1 cellular context compared by ENCODE assay signal in genomic region chr1:154524881-154525280, GRCh38.
TF ChIP-seq lines count a peak whose summit lies in the region.

No MANE protein-coding gene starts in this region.

TF ChIP-seq in endothelial cell of umbilical vein, 7 proteins besides CTCF, POLR2A, EP300 and RAD21 (continued from another document):
- TF ChIP-seq GATA2 (IDR thresholded peaks at IDR 0.05; ENCODE audit: insufficient read depth, insufficient read length, low read depth, low read length) (no peak), MYC (IDR thresholded peaks at IDR 0.05; ENCODE audit: low read depth, low read length) (no peak), POLR2AphosphoS5 (IDR thresholded peaks at IDR 0.05; ENCODE audit: insufficient read depth, low read depth, low read length) (no peak)
